In genomic region chr14:100692859-100693558, GRCh38 we compare ENCODE assay signal across 8 cellular contexts. TPM values are rescaled to one million over a fixed set of nuclear protein-coding genes. Genes with fewer than 3 reads are reported as not detected.
DNase-seq lines count a peak whose midpoint lies in the region; ATAC-seq and TF ChIP-seq lines count a peak whose summit lies in the region.

No MANE protein-coding gene starts in this region.

- H3K36me3 ChIP-seq in left lung (no peaks in the 10 kb centered on the region), vagina (no peaks in the 10 kb centered on the region)

- DNase-seq in AG10803 (ENCODE audit: low read depth) (peak; percentile 78), NB4 (ENCODE audit: low read depth) (peak; percentile 54), WTC11 (ENCODE audit: low spot score) (no peak), left lung (peak; percentile 66 to 85), vagina (ENCODE audit: extremely low spot score in 2 of 2) (no peak), activated T-cell treated with anti-CD3 and anti-CD28 coated beads for 4 hours (no peak), SK-N-DZ (ENCODE audit: low spot score) (no peak)

- TF ChIP-seq CTCF in AG10803 (conservative IDR thresholded peaks at IDR 0.05; ENCODE audit: low read length) = no peak
- no peak for TF ChIP-seq CTCF in NB4 (IDR thresholded peaks at IDR 0.05; ENCODE audit: low read depth, low read length)
- TF ChIP-seq CTCF in WTC11 (IDR thresholded peaks at IDR 0.05) = no peak
- TF ChIP-seq CTCF in left lung (IDR thresholded peaks at IDR 0.05) = no peak
- TF ChIP-seq CTCF in vagina (IDR thresholded peaks at IDR 0.05) = no peak

- H3K36me3 Mint-ChIP-seq in WTC11 = no peaks in the 10 kb centered on the region

- H3K27me3 ChIP-seq in left lung (peaks cover 0 to 44% of the 10 kb centered on the region in 2 donors), vagina (no peaks in the 10 kb centered on the region)

- TF ChIP-seq POLR2A in NB4 (IDR thresholded peaks at IDR 0.05; ENCODE audit: extremely low read depth, insufficient read length) (no peak), vagina (IDR thresholded peaks at IDR 0.05) (no peak)

- intact Hi-C loops in left lung (cut with DNase I) (no loop called here), vagina (cut with DNase I) (no loop called here)

- peak overlapping the region in 1 of 2 donors; percentile 61 for H3K27ac ChIP-seq in left lung
- no peak overlapping the region for H3K27ac ChIP-seq in vagina

- H3K9me3 Mint-ChIP-seq in WTC11 = no peaks in the 10 kb centered on the region

- H3K4me3 ChIP-seq in AG10803 (ENCODE audit: low read length) = no peak overlapping the region
- H3K4me3 ChIP-seq in NB4 (ENCODE audit: low read depth, low read length) = no peak overlapping the region
- no peak overlapping the region for H3K4me3 ChIP-seq in left lung
- no peak overlapping the region for H3K4me3 ChIP-seq in vagina

- CTCF ChIA-PET in WTC11 (lab: Charles Lee) = interaction anchor here (0.5 to 1.6 kb wide), 4 partner anchors 15 to 40 kb away, joined by 3 to 5 read pairs (median 4); no protein-coding TSS in a partner anchor

- no peak overlapping the region for H3K4me3 Mint-ChIP-seq in WTC11

- H3K4me1 ChIP-seq in left lung (no peaks in the 10 kb centered on the region), vagina (no peaks in the 10 kb centered on the region)

- POLR2A ChIA-PET in WTC11 (lab: Charles Lee) = no interaction called here

- H3K9me3 ChIP-seq in left lung (no peaks in the 10 kb centered on the region), vagina (no peaks in the 10 kb centered on the region)

- peak overlapping the region; percentile 35 for H3K27ac Mint-ChIP-seq in WTC11

- ATAC-seq in WTC11 (peak; percentile 27), left lung (peak; percentile 89), HG03097 (IDR thresholded peaks at IDR 0.05; ENCODE audit: low FRiP score, unreplicated experiment) (no peak)

- peaks cover 15% of the 10 kb centered on the region for H3K4me1 Mint-ChIP-seq in WTC11

- H3K27me3 Mint-ChIP-seq in WTC11 (ENCODE audit: low read depth) = no peaks in the 10 kb centered on the region

TF ChIP-seq in WTC11, 78 proteins besides CTCF, POLR2A, EP300 and RAD21 (continues in another document):
- no peak for TF ChIP-seq NFATC4 (CRISPR knock-in tag; IDR thresholded peaks at IDR 0.05)
- TF ChIP-seq ERG (CRISPR knock-in tag; IDR thresholded peaks at IDR 0.05) = no peak
- TF ChIP-seq ZNF219 (CRISPR knock-in tag; IDR thresholded peaks at IDR 0.05; ENCODE audit: borderline replicate concordance) = no peak
- no peak for TF ChIP-seq SMAD4 (CRISPR knock-in tag; IDR thresholded peaks at IDR 0.05)
- TF ChIP-seq PREB (CRISPR knock-in tag; IDR thresholded peaks at IDR 0.05; ENCODE audit: borderline replicate concordance) = no peak
- no peak for TF ChIP-seq TCF7 (CRISPR knock-in tag; IDR thresholded peaks at IDR 0.05; ENCODE audit: low read depth)
- TF ChIP-seq ATF6 (CRISPR knock-in tag; IDR thresholded peaks at IDR 0.05) = no peak
- no peak for TF ChIP-seq NFYB (CRISPR knock-in tag; conservative IDR thresholded peaks at IDR 0.05; ENCODE audit: low read depth)
- no peak for TF ChIP-seq ATF1 (CRISPR knock-in tag; IDR thresholded peaks at IDR 0.05)
- TF ChIP-seq ETV6 (CRISPR knock-in tag; IDR thresholded peaks at IDR 0.05) = no peak
- no peak for TF ChIP-seq NR1H2 (CRISPR knock-in tag; IDR thresholded peaks at IDR 0.05)
- TF ChIP-seq MLX (CRISPR knock-in tag; IDR thresholded peaks at IDR 0.05) = no peak
- TF ChIP-seq ARID4B (CRISPR knock-in tag; IDR thresholded peaks at IDR 0.05; ENCODE audit: borderline replicate concordance) = no peak

RNA-seq across cellular contexts. Expression of gene DLK1, which starts 33.7 kb away (rescaled TPM):
- total RNA-seq in WTC11 (2021) = 3.0 to 3.3 TPM (median 3.1 TPM) in 3 replicates
- under 1 TPM in 1 of 2 donors, not detected in 1; 0.26 TPM for total RNA-seq in left lung
- 8.6 TPM for total RNA-seq in vagina
- polyA plus RNA-seq in SK-N-DZ (2014; cell fraction: cytosol; rRNA removed) = 7.8 and 9.0 TPM in 2 replicates
- polyA plus RNA-seq in SK-N-DZ (2014; cell fraction: nucleus; rRNA removed) = 6.6 and 7.6 TPM in 2 replicates

Comparison
In these comparisons a context has a peak if more than half of its experiments do, and no peak if none do; other contexts are left out.
1. DNase-seq: peak in AG10803 (single experiment), NB4 (single experiment) and left lung (2 of 2); none in WTC11 (single experiment), vagina (0 of 2), activated T-cell treated with anti-CD3 and anti-CD28 coated beads for 4 hours (single experiment) and SK-N-DZ (single experiment).